2 cellular contexts compared by ENCODE assay signal in genomic region chr1:154295408-154296235, GRCh38.
TF ChIP-seq lines count a peak whose summit lies in the region.

No MANE protein-coding gene starts in this region.

TF ChIP-seq in GM23338, 12 proteins besides CTCF, POLR2A, EP300 and RAD21 (continued from another document):
- no peak for TF ChIP-seq ETS1 (IDR thresholded peaks at IDR 0.05)
- TF ChIP-seq ZNF331 (CRISPR knock-in tag; IDR thresholded peaks at IDR 0.05; ENCODE audit: low read depth), result no peak
- TF ChIP-seq REST (IDR thresholded peaks at IDR 0.05; ENCODE audit: unreplicated experiment), result no peak
- TF ChIP-seq CREB1 (CRISPR knock-in tag; IDR thresholded peaks at IDR 0.05; ENCODE audit: low read depth), result no peak
- TF ChIP-seq STAT1 (IDR thresholded peaks at IDR 0.05; ENCODE audit: unreplicated experiment), result no peak
- TF ChIP-seq ZNF462 (CRISPR knock-in tag; IDR thresholded peaks at IDR 0.05), result no peak
- TF ChIP-seq POLR2AphosphoS5 (IDR thresholded peaks at IDR 0.05; ENCODE audit: low read depth), result no peak
- TF ChIP-seq EZH2phosphoT487 (IDR thresholded peaks at IDR 0.05; ENCODE audit: unreplicated experiment), result no peak

TF ChIP-seq in endothelial cell of umbilical vein, 7 proteins besides CTCF, POLR2A, EP300 and RAD21 (continued from another document):
- no peak for TF ChIP-seq POLR2AphosphoS5 (IDR thresholded peaks at IDR 0.05; ENCODE audit: insufficient read depth, low read depth, low read length)
- no peak for TF ChIP-seq EZH2 (IDR thresholded peaks at IDR 0.05; ENCODE audit: borderline replicate concordance, low read depth, low read length, severe bottlenecking)
- no peak for TF ChIP-seq MYC (IDR thresholded peaks at IDR 0.05; ENCODE audit: low read depth, low read length)
- TF ChIP-seq FOS (IDR thresholded peaks at IDR 0.05; ENCODE audit: borderline replicate concordance, insufficient read depth, low read length), result no peak
- TF ChIP-seq JUN (IDR thresholded peaks at IDR 0.05; ENCODE audit: borderline replicate concordance, insufficient read depth, insufficient read length, low read depth), result no peak
- TF ChIP-seq MAX (IDR thresholded peaks at IDR 0.05; ENCODE audit: insufficient read depth, insufficient read length), result no peak
